9 cellular contexts compared by ENCODE assay signal in genomic region chr21:44485254-44485793, GRCh38. TPM values are rescaled to one million over a fixed set of nuclear protein-coding genes. Genes with fewer than 3 reads are reported as not detected.
DNase-seq lines count a peak whose midpoint lies in the region; ATAC-seq and TF ChIP-seq lines count a peak whose summit lies in the region.
"Had no signal": no experiment of that assay in that cellular context is flagged by ENCODE, and none has a peak within 500 bp of the region (broad histone marks: within the 10 kb centered on the region; RNA-seq: fewer than 3 reads in every experiment).

No MANE protein-coding gene starts in this region.

- no peaks in the 10 kb centered on the region for H3K79me1 ChIP-seq in IMR-90 (ENCODE audit: low read depth in 1 of 2, low read length in 2 of 2)

- H2BK20ac ChIP-seq in IMR-90 (ENCODE audit: low read depth, low read length): no peak overlapping the region

- peak overlapping the region; percentile 49 for H2AFZ ChIP-seq in IMR-90 (replicated peaks; ENCODE audit: low read length, poor library complexity)

- no peaks in the 10 kb centered on the region for H4K20me1 ChIP-seq in IMR-90 (ENCODE audit: insufficient read depth, low read length)

- H2BK15ac ChIP-seq in IMR-90 (ENCODE audit: low read depth, low read length): no peak overlapping the region

- H3K4ac ChIP-seq in IMR-90 (ENCODE audit: low read depth, low read length): no peak overlapping the region

- H3K4me2 ChIP-seq in IMR-90 (ENCODE audit: low read depth, low read length): no peak overlapping the region

- H4K8ac ChIP-seq in IMR-90 (ENCODE audit: low read depth in 2 of 2, low read length in 2 of 2): no peak overlapping the region

- H3K27me3 ChIP-seq in IMR-90 (ENCODE audit: control insufficient read depth, insufficient read depth, low read length) (peaks cover 8% of the 10 kb centered on the region), foreskin keratinocyte (no peaks in the 10 kb centered on the region)

- no peaks in the 10 kb centered on the region for H3K36me3 ChIP-seq in IMR-90 (ENCODE audit: control insufficient read depth, insufficient read depth, low read length)

- dilution Hi-C loops in IMR-90 (cut with HindIII; ENCODE audit: low sequenced_read_pairs, unreplicated experiment): no loop called here

- no peak overlapping the region for H2BK120ac ChIP-seq in IMR-90 (ENCODE audit: low read depth, low read length)

- CTCF ChIA-PET in IMR-90 (lab: Yijun Ruan, JAX): no interaction called here

- no peak overlapping the region; the same call in 1 of the 2 replicates for H3K9ac ChIP-seq in IMR-90 (ENCODE audit: low read depth, low read length)

- H3K9me1 ChIP-seq in IMR-90 (ENCODE audit: insufficient read depth, low read length): no peaks in the 10 kb centered on the region

- H4K91ac ChIP-seq in IMR-90 (ENCODE audit: insufficient read depth, low read depth, low read length): no peak overlapping the region

- H3K4me1 ChIP-seq in IMR-90 (ENCODE audit: control insufficient read depth, insufficient read depth, low read length): no peaks in the 10 kb centered on the region
- H3K4me1 ChIP-seq in foreskin keratinocyte: no peaks in the 10 kb centered on the region

- no peak overlapping the region for H2AK9ac ChIP-seq in IMR-90 (replicated peaks; ENCODE audit: low read depth, low read length, poor library complexity)

- no peak overlapping the region for H2BK5ac ChIP-seq in IMR-90 (ENCODE audit: low read depth, low read length, poor library complexity, severe bottlenecking)

- in situ Hi-C loops in IMR-90 (cut with MboI; ENCODE audit: low sequenced_read_pairs): no loop called here

- H3K27ac ChIP-seq in IMR-90 (ENCODE audit: insufficient read depth, low read length): no peak overlapping the region
- H3K27ac ChIP-seq in foreskin keratinocyte: no peak overlapping the region

- BruUV-seq in IMR-90 (replicated peaks; lab: Mats Ljungman, UMichigan): no TSS peak

- no peak for TF ChIP-seq RAD21 in IMR-90 (IDR thresholded peaks at IDR 0.05; ENCODE audit: low read length)

- peak; percentile 64 for ATAC-seq in IMR-90 (ENCODE audit: low read depth)
- ATAC-seq in GM21526 (IDR thresholded peaks at IDR 0.05; ENCODE audit: low FRiP score, unreplicated experiment): no peak
- no peak for ATAC-seq in GM21786 (IDR thresholded peaks at IDR 0.05; ENCODE audit: unreplicated experiment)
- no peak for ATAC-seq in foreskin keratinocyte

- H3K9me3 ChIP-seq in IMR-90 (ENCODE audit: control insufficient read depth, insufficient read depth, low read length): no peaks in the 10 kb centered on the region

- POLR2A ChIA-PET in IMR-90 (lab: Charles Lee; ENCODE audit: unreplicated experiment): interaction anchor here (0.6 kb wide), 1 partner anchor 15 kb away, joined by 3 read pairs; no protein-coding TSS in a partner anchor

- 48% methylated on average over 13 of the region's 25 CpGs; no CpG with 5 or more reads in 1 of the 2 experiments for WGBS in IMR-90 (ENCODE audit: extremely low coverage in 2 of 2, insufficient read length in 1 of 2), 2 experiments

- H3K4me3 ChIP-seq in IMR-90 (ENCODE audit: insufficient read depth, low read depth, low read length): peak overlapping the region; percentile 47
- peak overlapping the region; percentile 58 for H3K4me3 ChIP-seq in fibroblast of the aortic adventitia (ENCODE audit: low read depth, low read length)

- H3K23ac ChIP-seq in IMR-90 (ENCODE audit: low read depth, low read length): no peak overlapping the region

- TF ChIP-seq CTCF in IMR-90 (conservative IDR thresholded peaks at IDR 0.05; ENCODE audit: low read depth, low read length) (peak; percentile 34), fibroblast of the aortic adventitia (IDR thresholded peaks at IDR 0.05; ENCODE audit: insufficient read depth, low read length) (peak; percentile 53), foreskin keratinocyte (conservative IDR thresholded peaks at IDR 0.05) (no peak)

- peak; percentile 8 for DNase-seq in IMR-90
- DNase-seq in activated CD4-positive, alpha-beta T cell treated with anti-CD3 and anti-CD28 coated beads for 48 hours: peak; percentile 71
- peak; percentile 50 for DNase-seq in fibroblast of the aortic adventitia (ENCODE audit: low read depth)
- DNase-seq in stimulated activated CD4-positive, alpha-beta T cell treated with anti-CD3 and anti-CD28 coated beads, Interleukin-12 subunit alpha, Interleukin-12 subunit beta, amount 100 ng/mL, for 48 hours (ENCODE audit: low read depth in 2 of 3, low spot score in 1 of 3): peak in 2 of 3 donors; percentile 34 to 37
- no peak for DNase-seq in nucleus accumbens (lab: John Stamatoyannopoulos, UW)
- no peak for DNase-seq in foreskin keratinocyte

- TF ChIP-seq POLR2A in IMR-90 (IDR thresholded peaks at IDR 0.05; ENCODE audit: low read depth, low read length): no peak

- H2AK5ac ChIP-seq in IMR-90 (ENCODE audit: low read depth, low read length): no peak overlapping the region

- H3K56ac ChIP-seq in IMR-90 (ENCODE audit: extremely low read depth, insufficient read depth, low read length): no peak overlapping the region

- intact Hi-C loops in IMR-90 (cut with micrococcal nuclease): loop anchor here (10.0 kb wide), 1 partner anchor 151 kb away; the partner anchor contains the start of gene CFAP410

- H3K14ac ChIP-seq in IMR-90 (replicated peaks; ENCODE audit: low read depth, low read length): no peak overlapping the region

- no peak overlapping the region for H3K18ac ChIP-seq in IMR-90 (ENCODE audit: low read depth, low read length)

- no peak overlapping the region for H4K5ac ChIP-seq in IMR-90 (ENCODE audit: low read depth, low read length)

TF ChIP-seq in IMR-90, 13 proteins besides CTCF, POLR2A, EP300 and RAD21:
- no peak for TF ChIP-seq CHD1 (IDR thresholded peaks at IDR 0.05; ENCODE audit: low read depth, low read length)
- no peak for TF ChIP-seq SMC3 (IDR thresholded peaks at IDR 0.05; ENCODE audit: low read depth, low read length)
- TF ChIP-seq RCOR1 (IDR thresholded peaks at IDR 0.05; ENCODE audit: insufficient replicate concordance, low read length): no peak
- TF ChIP-seq RFX5 (IDR thresholded peaks at IDR 0.05; ENCODE audit: low read depth, low read length): no peak
- TF ChIP-seq USF2 (IDR thresholded peaks at IDR 0.05; ENCODE audit: low read depth, low read length): no peak
- TF ChIP-seq ELK1 (IDR thresholded peaks at IDR 0.05; ENCODE audit: borderline replicate concordance, low read depth, low read length): no peak
- no peak for TF ChIP-seq BHLHE40 (IDR thresholded peaks at IDR 0.05; ENCODE audit: low read depth, low read length)
- no peak for TF ChIP-seq MAFK (IDR thresholded peaks at IDR 0.05; ENCODE audit: low read depth, low read length)
- TF ChIP-seq FOS (IDR thresholded peaks at IDR 0.05; ENCODE audit: low read depth, low read length): no peak
- TF ChIP-seq MXI1 (IDR thresholded peaks at IDR 0.05; ENCODE audit: borderline replicate concordance, low read depth, low read length): no peak
- no peak for TF ChIP-seq NFE2L2 (IDR thresholded peaks at IDR 0.05; ENCODE audit: low read depth, low read length)

RNA-seq across cellular contexts. Expression of gene LRRC3, which starts 30.0 kb away (rescaled TPM):
- total RNA-seq in IMR-90 (2012; rRNA removed) (under 0.01 TPM in 2 replicates), fibroblast of the aortic adventitia (ENCODE audit: low replicate concordance) (0.16 and 0.45 TPM in 2 replicates), foreskin keratinocyte (2.0 and 2.6 TPM in 2 replicates)
- polyA plus RNA-seq in IMR-90 (2012; rRNA removed) (0.38 and 0.53 TPM in 2 replicates), foreskin keratinocyte (1.3 and 1.4 TPM in 2 replicates)
- 0.35 and 0.43 TPM in 2 replicates for polyA plus RNA-seq in IMR-90 (2012; cell fraction: cytosol; rRNA removed)
- 0.26 and 0.40 TPM in 2 replicates for polyA plus RNA-seq in IMR-90 (2012; cell fraction: nucleus; rRNA removed; ENCODE audit: low replicate concordance)

RNA-seq across cellular contexts. Expression of gene KRTAP10-1, which starts 54.7 kb away (rescaled TPM):
- total RNA-seq in IMR-90 (2012; rRNA removed): not detected in 2 replicates
- not detected in 2 replicates for polyA plus RNA-seq in IMR-90 (2012; rRNA removed)
- not detected in 2 replicates for polyA plus RNA-seq in IMR-90 (2012; cell fraction: cytosol; rRNA removed)
- not detected in 2 replicates for polyA plus RNA-seq in IMR-90 (2012; cell fraction: nucleus; rRNA removed; ENCODE audit: low replicate concordance)
- not detected in 2 replicates for total RNA-seq in fibroblast of the aortic adventitia (ENCODE audit: low replicate concordance)
- total RNA-seq in foreskin keratinocyte: not detected in 2 replicates
- not detected in 2 replicates for polyA plus RNA-seq in foreskin keratinocyte
- total RNA-seq: fibroblast of lung had no signal
- polyA plus RNA-seq: fibroblast of lung had no signal

Comparison
In these comparisons a context has a peak if more than half of its experiments do, and no peak if none do; other contexts are left out.
1. DNase-seq: peak in IMR-90 (single experiment), activated CD4-positive, alpha-beta T cell treated with anti-CD3 and anti-CD28 coated beads for 48 hours (single experiment), fibroblast of the aortic adventitia (single experiment) and stimulated activated CD4-positive, alpha-beta T cell treated with anti-CD3 and anti-CD28 coated beads, Interleukin-12 subunit alpha, Interleukin-12 subunit beta, amount 100 ng/mL, for 48 hours (2 of 3); none in nucleus accumbens (0 of 56) and foreskin keratinocyte (0 of 2).